Comparison of ENCODE assay signal across 21 cellular contexts in the genomic region with DNA sequence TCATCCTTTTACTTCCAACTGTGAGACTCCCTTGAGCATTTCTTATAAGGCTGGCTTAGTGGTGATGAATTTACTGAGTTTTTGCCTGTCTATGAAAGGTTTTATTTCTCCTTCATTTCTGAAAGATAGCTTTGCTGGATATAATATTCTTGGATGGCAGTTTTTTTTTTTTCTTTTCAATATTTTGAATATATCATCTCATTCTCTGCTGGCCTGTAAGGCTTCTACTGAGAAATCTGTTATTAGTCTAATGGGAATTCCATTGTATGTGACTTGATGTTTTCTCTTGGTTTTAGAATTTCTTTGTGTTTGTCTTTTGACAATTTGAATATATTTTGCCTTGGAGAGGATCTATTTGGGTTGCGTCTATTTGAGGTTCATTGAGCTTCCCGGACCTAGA. TPM values are rescaled to one million over a fixed set of nuclear protein-coding genes. Genes with fewer than 3 reads are reported as not detected.
A peak's percentile ranks its signal among the peaks of the same experiment; 100 is the strongest.
DNase-seq lines count a peak whose midpoint lies in the region; ATAC-seq, FAIRE-seq and TF ChIP-seq lines count a peak whose summit lies in the region.
"Had no signal": no experiment of that assay in that cellular context is flagged by ENCODE, and none has a peak within 500 bp of the region (broad histone marks: within the 10 kb centered on the region; RNA-seq: fewer than 3 reads in every experiment).

No MANE protein-coding gene starts in this region.

- H3K27ac ChIP-seq in DOHH2 (ENCODE audit: low read depth, low read length) (no peak overlapping the region), SU-DHL-6 (ENCODE audit: low read depth, low read length) (peak overlapping the region; percentile 83; the same call in 1 of the 2 replicates), GM12878 (ENCODE audit: control insufficient read depth, insufficient read depth) (no peak overlapping the region), smooth muscle cell (ENCODE audit: low read depth) (no peak overlapping the region)
- H3K27ac ChIP-seq: KMS-11 had no signal

- FAIRE-seq in GM12878 (lab: Jason Lieb, UNC), result no peak
- FAIRE-seq: D721Med, G401.6, GM12892, GM18507, H1, HepG2 had no signal

- H3K27ac Mint-ChIP-seq in memory B cell, result peak overlapping the region; percentile 87
- H3K27ac Mint-ChIP-seq in T-helper 2 cell treated with Interferon-gamma antibody and Interleukin-4, amounts not matched to agents 5 μg/mL and 100 μg/mL, for 36 hours, result no peak overlapping the region
- H3K27ac Mint-ChIP-seq: CD8-positive, alpha-beta T cell had no signal

- TF ChIP-seq EP300 in GM12878 (IDR thresholded peaks at IDR 0.05; ENCODE audit: borderline replicate concordance in 1 of 2, control insufficient read depth in 1 of 2, low read depth in 2 of 2, low read length in 2 of 2), result no peak

- TF ChIP-seq RAD21 in GM12878 (IDR thresholded peaks at IDR 0.05; ENCODE audit: insufficient read depth, low read depth, low read length), result no peak

- H3K9me2 ChIP-seq in DOHH2 (replicated peaks; ENCODE audit: control insufficient read depth, low read length), result no peaks in the 10 kb centered on the region
- no peaks in the 10 kb centered on the region for H3K9me2 ChIP-seq in SU-DHL-6 (replicated peaks; ENCODE audit: insufficient read depth, low read length)

- POLR2A ChIA-PET in GM12878 (lab: Charles Lee), result no interaction called here

- CTCF ChIA-PET in GM12878 (lab: Yijun Ruan, JAX), result interaction anchor here (0.6 to 0.8 kb wide), 2 partner anchors 15 to 17 kb away, joined by 3 read pairs; no protein-coding TSS in a partner anchor

- H2AFZ ChIP-seq in SU-DHL-6 (ENCODE audit: low read depth, low read length, severe bottlenecking) (no peak overlapping the region), GM12878 (ENCODE audit: control insufficient read depth, low read depth, low read length) (no peak overlapping the region), smooth muscle cell (ENCODE audit: low read depth) (no peak overlapping the region)

- 89% methylated on average over 2 of the region's 2 CpGs for WGBS in GM12878 (ENCODE audit: insufficient coverage, insufficient replicate concordance, low lambda C conversion rate, missing lambda C conversion rate)
- WGBS in smooth muscle cell (ENCODE audit: low lambda C conversion rate), result 97% methylated on average over 2 of the region's 2 CpGs

- in situ Hi-C loops in GM12878 (cut with MboI), result no loop called here

- no TSS peak for BruUV-seq in GM12878 (replicated peaks; lab: Mats Ljungman, UMichigan)

- H3F3A ChIP-seq in DOHH2 (ENCODE audit: control insufficient read depth, insufficient read depth) (peaks cover 29% of the 10 kb centered on the region), SU-DHL-6 (ENCODE audit: insufficient read depth) (peaks cover 49% of the 10 kb centered on the region), smooth muscle cell (ENCODE audit: low read depth) (no peaks in the 10 kb centered on the region)

- peaks cover 36% of the 10 kb centered on the region for H3K9me3 Mint-ChIP-seq in memory B cell
- peaks cover 68% of the 10 kb centered on the region for H3K9me3 Mint-ChIP-seq in activated T-cell treated with anti-CD3 and anti-CD28 coated beads, Interleukin-2, amount 50 U/mL, for 4 hours
- H3K9me3 Mint-ChIP-seq in T-helper 2 cell treated with Interferon-gamma antibody and Interleukin-4, amounts not matched to agents 5 μg/mL and 100 μg/mL, for 36 hours, result peaks cover 80% of the 10 kb centered on the region

- H3K4me1 Mint-ChIP-seq in memory B cell, result peaks cover 35% of the 10 kb centered on the region
- peaks cover 37% of the 10 kb centered on the region for H3K4me1 Mint-ChIP-seq in activated T-cell treated with anti-CD3 and anti-CD28 coated beads, Interleukin-2, amount 50 U/mL, for 4 hours (ENCODE audit: low read depth)
- H3K4me1 Mint-ChIP-seq in T-helper 2 cell treated with Interferon-gamma antibody and Interleukin-4, amounts not matched to agents 5 μg/mL and 100 μg/mL, for 36 hours (ENCODE audit: low read depth), result peaks cover 15% of the 10 kb centered on the region

- H3K36me3 ChIP-seq in DOHH2 (ENCODE audit: control insufficient read depth, low read length) (peaks cover 63% of the 10 kb centered on the region), SU-DHL-6 (ENCODE audit: low read length) (peaks cover 37% of the 10 kb centered on the region), GM12878 (ENCODE audit: control insufficient read depth in 2 of 2, insufficient read depth in 2 of 2, low read length in 1 of 2) (peaks cover 6 to 13% of the 10 kb centered on the region in 2 experiments; a peak in 3 of 4 replicates), smooth muscle cell (ENCODE audit: low read depth) (peaks cover 41% of the 10 kb centered on the region)

- no peaks in the 10 kb centered on the region for H3K27me3 Mint-ChIP-seq in memory B cell
- H3K27me3 Mint-ChIP-seq in activated T-cell treated with anti-CD3 and anti-CD28 coated beads, Interleukin-2, amount 50 U/mL, for 4 hours (ENCODE audit: low read depth), result no peaks in the 10 kb centered on the region
- H3K27me3 Mint-ChIP-seq in T-helper 2 cell treated with Interferon-gamma antibody and Interleukin-4, amounts not matched to agents 5 μg/mL and 100 μg/mL, for 36 hours (ENCODE audit: low read depth), result no peaks in the 10 kb centered on the region

- H3K36me3 Mint-ChIP-seq in memory B cell, result peaks cover 56% of the 10 kb centered on the region
- peaks cover 63% of the 10 kb centered on the region for H3K36me3 Mint-ChIP-seq in activated T-cell treated with anti-CD3 and anti-CD28 coated beads, Interleukin-2, amount 50 U/mL, for 4 hours (ENCODE audit: insufficient read depth)
- peaks cover 87% of the 10 kb centered on the region for H3K36me3 Mint-ChIP-seq in T-helper 2 cell treated with Interferon-gamma antibody and Interleukin-4, amounts not matched to agents 5 μg/mL and 100 μg/mL, for 36 hours (ENCODE audit: low read depth)

- H3K4me1 ChIP-seq in DOHH2 (ENCODE audit: control insufficient read depth, low read length) (peaks cover 60% of the 10 kb centered on the region), GM12878 (ENCODE audit: control insufficient read depth, insufficient read depth, low read length) (peaks cover 10% of the 10 kb centered on the region), smooth muscle cell (ENCODE audit: low read depth) (no peaks in the 10 kb centered on the region)

- peak overlapping the region; percentile 24 for H3K4me3 Mint-ChIP-seq in memory B cell
- no peak overlapping the region for H3K4me3 Mint-ChIP-seq in activated T-cell treated with anti-CD3 and anti-CD28 coated beads, Interleukin-2, amount 50 U/mL, for 4 hours
- no peak overlapping the region for H3K4me3 Mint-ChIP-seq in T-helper 2 cell treated with Interferon-gamma antibody and Interleukin-4, amounts not matched to agents 5 μg/mL and 100 μg/mL, for 36 hours
- H3K4me3 Mint-ChIP-seq: CD8-positive, alpha-beta T cell; H9 had no signal

- H3K79me2 ChIP-seq in DOHH2 (ENCODE audit: control insufficient read depth, low read length) (peaks cover 95% of the 10 kb centered on the region), SU-DHL-6 (ENCODE audit: insufficient read depth, low read length) (peaks cover 95% of the 10 kb centered on the region), GM12878 (ENCODE audit: control insufficient read depth, insufficient read depth, low read length) (peaks cover 38% of the 10 kb centered on the region), smooth muscle cell (ENCODE audit: low read depth) (peaks cover 98% of the 10 kb centered on the region)

- H3K4me2 ChIP-seq in DOHH2 (ENCODE audit: low read length) (peak overlapping the region; percentile 69; the same call in 1 of the 2 replicates), SU-DHL-6 (ENCODE audit: low read depth, low read length, poor library complexity, severe bottlenecking) (peak overlapping the region; percentile 49), GM12878 (ENCODE audit: control insufficient read depth, insufficient read depth) (no peak overlapping the region), smooth muscle cell (no peak overlapping the region)
- H3K4me2 ChIP-seq: BLaER1 treated with 17β-estradiol and CSF1 and Interleukin-3, amounts not matched to agents 10 nM and 100 nM; KMS-11 had no signal

- peaks cover 51% of the 10 kb centered on the region for H3K9me3 ChIP-seq in DOHH2 (ENCODE audit: control insufficient read depth, insufficient read depth, low read length)
- H3K9me3 ChIP-seq in SU-DHL-6 (ENCODE audit: insufficient read depth, low read length), result peaks cover 12% of the 10 kb centered on the region; the same call in 1 of the 2 replicates
- H3K9me3 ChIP-seq in GM12878 (replicated peaks; ENCODE audit: control insufficient read depth, insufficient read depth, low read length), result peaks cover 63% of the 10 kb centered on the region
- peaks cover 9% of the 10 kb centered on the region for H3K9me3 ChIP-seq in smooth muscle cell (replicated peaks; ENCODE audit: low read depth)

- RAD21 ChIA-PET in GM12878 (lab: Charles Lee; ENCODE audit: unreplicated experiment), result no interaction called here

- no peak overlapping the region for H3K9ac ChIP-seq in SU-DHL-6 (ENCODE audit: low read length)
- H3K9ac ChIP-seq in GM12878 (ENCODE audit: control insufficient read depth, insufficient read depth, low read length), result no peak overlapping the region
- H3K9ac ChIP-seq in smooth muscle cell (ENCODE audit: low read depth), result no peak overlapping the region
- H3K9ac ChIP-seq: BLaER1 treated with 17β-estradiol and CSF1 and Interleukin-3, amounts not matched to agents 10 nM and 100 nM; KMS-11 had no signal

- H3K4me3 ChIP-seq in DOHH2 (ENCODE audit: low read length) (peak overlapping the region; percentile 48; the same call in 1 of the 2 replicates), SU-DHL-6 (ENCODE audit: insufficient read depth, low read length, poor library complexity, severe bottlenecking) (no peak overlapping the region), GM12878 (no peak overlapping the region), smooth muscle cell (no peak overlapping the region)

- TF ChIP-seq POLR2A in GM12878 (IDR thresholded peaks at IDR 0.05; ENCODE audit: low read depth, low read length), result no peak

- peaks cover 3% of the 10 kb centered on the region; the same call in 1 of the 2 replicates for H4K20me1 ChIP-seq in DOHH2 (ENCODE audit: control insufficient read depth, insufficient read depth, low read depth, low read length)
- peaks cover under 1% of the 10 kb centered on the region; the same call in 1 of the 2 replicates for H4K20me1 ChIP-seq in SU-DHL-6 (ENCODE audit: low read depth, low read length)
- H4K20me1 ChIP-seq in GM12878 (ENCODE audit: control insufficient read depth, insufficient read depth), result no peaks in the 10 kb centered on the region
- peaks cover 16% of the 10 kb centered on the region for H4K20me1 ChIP-seq in smooth muscle cell (ENCODE audit: low read depth)
- H4K20me1 ChIP-seq: BLaER1 treated with 17β-estradiol and CSF1 and Interleukin-3, amounts not matched to agents 10 nM and 100 nM had no signal

- ATAC-seq in GM12878, result no peak
- ATAC-seq in memory B cell (ENCODE audit: low read depth), result no peak
- no peak for ATAC-seq in GM21526 (IDR thresholded peaks at IDR 0.05; ENCODE audit: low FRiP score, unreplicated experiment)
- no peak for ATAC-seq in activated T-cell treated with anti-CD3 and anti-CD28 coated beads, Interleukin-2, amount 50 U/mL, for 4 hours
- ATAC-seq: CD8-positive, alpha-beta T cell; HepG2 had no signal

- no peaks in the 10 kb centered on the region for H3K27me3 ChIP-seq in DOHH2 (ENCODE audit: control insufficient read depth, low read length)
- H3K27me3 ChIP-seq in SU-DHL-6 (ENCODE audit: low read length), result no peaks in the 10 kb centered on the region
- no peaks in the 10 kb centered on the region for H3K27me3 ChIP-seq in GM12878 (replicated peaks in 1 of 2; ENCODE audit: control insufficient read depth in 2 of 2, insufficient read depth in 2 of 2, low read length in 1 of 2)
- H3K27me3 ChIP-seq in smooth muscle cell (ENCODE audit: low read depth), result no peaks in the 10 kb centered on the region
- H3K27me3 ChIP-seq: BLaER1 treated with 17β-estradiol and CSF1 and Interleukin-3, amounts not matched to agents 10 nM and 100 nM had no signal

- TF ChIP-seq CTCF in DOHH2 (IDR thresholded peaks at IDR 0.05; ENCODE audit: low read depth, low read length, poor library complexity, severe bottlenecking), result no peak
- no peak for TF ChIP-seq CTCF in SU-DHL-6 (IDR thresholded peaks at IDR 0.05; ENCODE audit: insufficient read depth, low read length, poor library complexity, severe bottlenecking)
- TF ChIP-seq CTCF in GM12878 (IDR thresholded peaks at IDR 0.05 in 2 of 3, conservative IDR thresholded peaks at IDR 0.05 in 1 of 3; ENCODE audit: control insufficient read depth in 2 of 3, extremely low read depth in 1 of 3, insufficient read depth in 1 of 3, low read depth in 3 of 3, low read length in 3 of 3), result no peak
- TF ChIP-seq CTCF in smooth muscle cell (IDR thresholded peaks at IDR 0.05; ENCODE audit: borderline replicate concordance, insufficient read depth, poor library complexity, severe bottlenecking), result no peak

- DNase-seq in GM12878 (ENCODE audit: low read depth, low spot score) (no peak), memory B cell (ENCODE audit: low spot score in 2 of 2) (no peak), smooth muscle cell (lab: John Stamatoyannopoulos, UW; ENCODE audit: unreplicated experiment) (no peak)
- no peak for DNase-seq in activated T-cell treated with anti-CD3 and anti-CD28 coated beads, Interleukin-2, amount 50 U/mL, for 4 hours
- no peak for DNase-seq in T-helper 2 cell treated with Interferon-gamma antibody and Interleukin-4, amounts not matched to agents 5 μg/mL and 100 μg/mL, for 36 hours (ENCODE audit: low spot score)
- DNase-seq: 8988T; CD8-positive, alpha-beta T cell; COR-L47; DND-41; H9 had no signal

- SMC1A ChIA-PET in GM12878 (lab: Charles Lee; ENCODE audit: uncharacterized antibody, unreplicated experiment), result no interaction called here

- intact Hi-C loops in GM12878 (cut with micrococcal nuclease; ENCODE audit: unreplicated experiment), result no loop called here

RNA-seq across cellular contexts. Expression of gene PHTF2, which starts 22.4 kb away (rescaled TPM):
- 98.2 and 101 TPM in 2 replicates for total RNA-seq in GM12878 (2013; cell fraction: nucleolus; rRNA removed)
- total RNA-seq in GM12878 (2014; rRNA removed), result 29.2 and 35.3 TPM in 2 replicates
- total RNA-seq in GM12878 (2014; rRNA removed; fragmentation: Illumina TruSeq; extraction: Trizol), result 35.1 and 35.7 TPM in 2 replicates
- 30.4 and 33.6 TPM in 2 replicates for total RNA-seq in GM12878 (2021)
- 9.0 TPM for polyA plus RNA-seq in GM12878 (2011; ENCODE audit: low read depth)
- 41.8 and 69.0 TPM in 2 replicates for polyA plus RNA-seq in GM12878 (2011; rRNA removed)
- 12.3 and 15.8 TPM in 2 replicates for polyA plus RNA-seq in GM12878 (2011; cell fraction: cytosol; rRNA removed)
- polyA plus RNA-seq in GM12878 (2011; cell fraction: nucleus; rRNA removed), result 32.1 and 34.3 TPM in 2 replicates
- 17.4 and 21.1 TPM in 2 replicates for polyA plus RNA-seq in GM12878 (2012)
- 40.3 and 50.4 TPM in 2 replicates for polyA plus RNA-seq in GM12878 (2014; fragmentation: Illumina TruSeq; extraction: Trizol)
- polyA plus RNA-seq in GM12878 (2014; fragmentation: Nextera tagmentation; extraction: Ambion mirVana), result 10 to 100 TPM; 12.9 to 14.1 TPM
- 22.0 and 23.8 TPM in 2 replicates for polyA plus RNA-seq in GM12878 (2014; rRNA removed)
- polyA plus RNA-seq in GM12878 (2016; fragmentation: Nextera tagmentation; extraction: Ambion mirVana), result 10 to 100 TPM; 21.0 to 24.7 TPM
- 32.5 and 41.2 TPM in 2 replicates for polyA minus RNA-seq in GM12878 (2011; rRNA and poly(A)+ RNA removed)
- 12.6 and 13.6 TPM in 2 replicates for polyA minus RNA-seq in GM12878 (2011; cell fraction: cytosol; rRNA and poly(A)+ RNA removed)
- 29.0 and 31.5 TPM in 2 replicates for polyA minus RNA-seq in GM12878 (2011; cell fraction: nucleus; rRNA and poly(A)+ RNA removed)
- 100 and 130 TPM in 2 replicates for total RNA-seq in smooth muscle cell
- 56.5 and 66.6 TPM in 2 replicates for polyA plus RNA-seq in smooth muscle cell
- 10 to 100 TPM; 22.3 to 27.1 (median 24.8) TPM for total RNA-seq in activated T-cell treated with anti-CD3 and anti-CD28 coated beads, Interleukin-2, amount 50 U/mL, for 4 hours

RNA-seq across cellular contexts. Expression of gene TMEM60, which starts 22.7 kb away (rescaled TPM):
- total RNA-seq in GM12878 (2013; cell fraction: nucleolus; rRNA removed), result 7.0 and 7.6 TPM in 2 replicates
- total RNA-seq in GM12878 (2014; rRNA removed), result 15.5 and 21.0 TPM in 2 replicates
- total RNA-seq in GM12878 (2014; rRNA removed; fragmentation: Illumina TruSeq; extraction: Trizol), result 20.1 and 21.3 TPM in 2 replicates
- 12.8 and 13.2 TPM in 2 replicates for total RNA-seq in GM12878 (2021)
- 10.9 TPM for polyA plus RNA-seq in GM12878 (2011; ENCODE audit: low read depth)
- polyA plus RNA-seq in GM12878 (2011; rRNA removed), result 36.3 and 48.0 TPM in 2 replicates
- polyA plus RNA-seq in GM12878 (2011; cell fraction: cytosol; rRNA removed), result 12.2 and 14.0 TPM in 2 replicates
- 9.8 and 12.7 TPM in 2 replicates for polyA plus RNA-seq in GM12878 (2011; cell fraction: nucleus; rRNA removed)
- polyA plus RNA-seq in GM12878 (2012), result 17.0 and 20.6 TPM in 2 replicates
- polyA plus RNA-seq in GM12878 (2014; fragmentation: Illumina TruSeq; extraction: Trizol), result 20.9 and 24.3 TPM in 2 replicates
- 10 to 100 TPM; 75.6 to 94.2 TPM for polyA plus RNA-seq in GM12878 (2014; fragmentation: Nextera tagmentation; extraction: Ambion mirVana)
- 18.8 and 25.7 TPM in 2 replicates for polyA plus RNA-seq in GM12878 (2014; rRNA removed)
- polyA plus RNA-seq in GM12878 (2016; fragmentation: Nextera tagmentation; extraction: Ambion mirVana), result 10 to 100 TPM; 34.8 to 36.0 TPM
- polyA minus RNA-seq in GM12878 (2011; rRNA and poly(A)+ RNA removed), result 11.5 and 11.6 TPM in 2 replicates
- polyA minus RNA-seq in GM12878 (2011; cell fraction: cytosol; rRNA and poly(A)+ RNA removed), result 3.1 and 6.0 TPM in 2 replicates
- polyA minus RNA-seq in GM12878 (2011; cell fraction: nucleus; rRNA and poly(A)+ RNA removed), result 3.4 and 4.4 TPM in 2 replicates
- total RNA-seq in smooth muscle cell, result 12.1 and 28.6 TPM in 2 replicates
- polyA plus RNA-seq in smooth muscle cell, result 22.5 and 28.0 TPM in 2 replicates
- total RNA-seq in activated T-cell treated with anti-CD3 and anti-CD28 coated beads, Interleukin-2, amount 50 U/mL, for 4 hours, result 1 to 10 TPM; 5.5 to 7.8 (median 6.3) TPM

Comparison
In these comparisons a context has a peak if more than half of its experiments do, and no peak if none do; other contexts are left out.
1. H3K4me2 ChIP-seq: peak in DOHH2 (single experiment) and SU-DHL-6 (single experiment); none in GM12878 (single experiment) and smooth muscle cell (single experiment).